Comparison of ENCODE assay signal across 1 cellular context in genomic region chr1:208183977-208184901, GRCh38.
TF ChIP-seq lines count a peak whose summit lies in the region.

No MANE protein-coding gene starts in this region.

TF ChIP-seq in K562, 482 proteins besides CTCF, POLR2A, EP300 and RAD21 (continued from another document and continues in another):
- TF ChIP-seq ZNF318 (IDR thresholded peaks at IDR 0.05; ENCODE audit: borderline replicate concordance in 1 of 2, low read depth in 1 of 2) (0 out of 4 replicates have a peak, but pooled peaks of 1 of the 2 experiments have one; percentile 69), HNRNPL (IDR thresholded peaks at IDR 0.05; ENCODE audit: low read depth, low read length) (peak; percentile 79), PML (IDR thresholded peaks at IDR 0.05; ENCODE audit: low read length) (peak; percentile 67), POU5F1 (IDR thresholded peaks at IDR 0.05; ENCODE audit: borderline replicate concordance, low read depth, low read length, partially characterized antibody) (no peak), ARID3A (IDR thresholded peaks at IDR 0.05; ENCODE audit: borderline replicate concordance, low read depth, low read length) (peak; percentile 88; the same call in 1 of the 2 replicates), NRF1 (conservative IDR thresholded peaks at IDR 0.05 in 1 of 2, IDR thresholded peaks at IDR 0.05 in 1 of 2) (peak; percentile 77 to 80), RBFOX2 (IDR thresholded peaks at IDR 0.05; ENCODE audit: low read depth, low read length) (no peak), TFAM (CRISPR knock-in tag; conservative IDR thresholded peaks at IDR 0.05) (no peak), ARNT (IDR thresholded peaks at IDR 0.05) (peak; percentile 79 to 94), PHTF2 (CRISPR knock-in tag; IDR thresholded peaks at IDR 0.05) (no peak), ZNF584 (CRISPR knock-in tag; IDR thresholded peaks at IDR 0.05; ENCODE audit: low read depth) (peak; percentile 23; the same call in 1 of the 2 replicates), MYNN (IDR thresholded peaks at IDR 0.05) (peak; percentile 97), MYNN (CRISPR knock-in tag; IDR thresholded peaks at IDR 0.05) (no peak), XRCC5 (IDR thresholded peaks at IDR 0.05; ENCODE audit: low read depth, low read length) (no peak), MTA3 (IDR thresholded peaks at IDR 0.05; ENCODE audit: borderline replicate concordance) (peak; percentile 87; the same call in 1 of the 2 replicates), RBM39 (optimal IDR thresholded peaks at IDR 0.05; ENCODE audit: low read depth, low read length) (no peak), MAFG (tag; conservative IDR thresholded peaks at IDR 0.05) (no peak), NFE2L1 (tag; IDR thresholded peaks at IDR 0.05; ENCODE audit: borderline replicate concordance, low read depth) (no peak), CHAMP1 (IDR thresholded peaks at IDR 0.05) (no peak), CEBPZ (IDR thresholded peaks at IDR 0.05; ENCODE audit: borderline replicate concordance, low read depth, low read length) (no peak), KDM5B (IDR thresholded peaks at IDR 0.05; ENCODE audit: insufficient replicate concordance, low read depth, low read length) (no peak), HDAC1 (IDR thresholded peaks at IDR 0.05) (peak in 1 of 2 experiments; percentile 91; a peak in 2 of 4 replicates), SOX6 (IDR thresholded peaks at IDR 0.05) (peak; percentile 81), MITF (IDR thresholded peaks at IDR 0.05) (peak; percentile 49; the same call in 1 of the 2 replicates), CC2D1A (IDR thresholded peaks at IDR 0.05) (peak; percentile 44; the same call in 1 of the 2 replicates), ZNF12 (CRISPR knock-in tag; IDR thresholded peaks at IDR 0.05) (no peak), MYBL2 (IDR thresholded peaks at IDR 0.05; ENCODE audit: low read depth) (no peak), MYBL2 (CRISPR knock-in tag; IDR thresholded peaks at IDR 0.05; ENCODE audit: borderline replicate concordance) (no peak), E2F3 (CRISPR knock-in tag; IDR thresholded peaks at IDR 0.05) (no peak), NR2C2 (CRISPR knock-in tag; IDR thresholded peaks at IDR 0.05) (0 out of 2 replicates have a peak, but pooled peaks have one; percentile 13), NR2C2 (tag; IDR thresholded peaks at IDR 0.05) (peak; percentile 35; the same call in 1 of the 2 replicates), FOXM1 (IDR thresholded peaks at IDR 0.05; ENCODE audit: low read depth) (0 out of 2 replicates have a peak, but pooled peaks have one; percentile 30), FOXM1 (CRISPR knock-in tag; IDR thresholded peaks at IDR 0.05; ENCODE audit: low read depth) (no peak), MTA1 (IDR thresholded peaks at IDR 0.05; ENCODE audit: borderline replicate concordance) (peak; percentile 80; the same call in 1 of the 2 replicates), CEBPB (tag; IDR thresholded peaks at IDR 0.05) (peak; percentile 97), CBFB (CRISPR knock-in tag; IDR thresholded peaks at IDR 0.05) (no peak), KLF16 (IDR thresholded peaks at IDR 0.05) (peak; percentile 46; the same call in 1 of the 2 replicates), TRIM24 (IDR thresholded peaks at IDR 0.05) (peak; percentile 76 to 85), ATF4 (CRISPR knock-in tag; IDR thresholded peaks at IDR 0.05) (peak; percentile 4; the same call in 1 of the 2 replicates), POLR2B (IDR thresholded peaks at IDR 0.05; ENCODE audit: low read depth, partially characterized antibody) (no peak), MYC (IDR thresholded peaks at IDR 0.05; ENCODE audit: low read depth, low read length) (peak; percentile 43; the same call in 1 of the 2 replicates), MYC (CRISPR knock-in tag; IDR thresholded peaks at IDR 0.05; ENCODE audit: borderline replicate concordance, low read depth) (no peak), RCOR1 (IDR thresholded peaks at IDR 0.05; ENCODE audit: borderline replicate concordance in 1 of 2, low read depth in 2 of 2, low read length in 2 of 2) (peak; percentile 78 to 98), NCOA1 (IDR thresholded peaks at IDR 0.05; ENCODE audit: low read depth) (peak; percentile 59; the same call in 1 of the 2 replicates), SMARCE1 (IDR thresholded peaks at IDR 0.05) (peak; percentile 96), ELF4 (CRISPR knock-in tag; IDR thresholded peaks at IDR 0.05) (peak; percentile 13; the same call in 1 of the 2 replicates), KHSRP (IDR thresholded peaks at IDR 0.05) (no peak), ZNF76 (CRISPR knock-in tag; IDR thresholded peaks at IDR 0.05; ENCODE audit: borderline replicate concordance) (no peak), HBP1 (CRISPR knock-in tag; IDR thresholded peaks at IDR 0.05) (no peak)
